12 cellular contexts compared by ENCODE assay signal in genomic region chr1:46288485-46289133, GRCh38. TPM values are rescaled to one million over a fixed set of nuclear protein-coding genes. Genes with fewer than 3 reads are reported as not detected.
DNase-seq lines count a peak whose midpoint lies in the region; ATAC-seq and TF ChIP-seq lines count a peak whose summit lies in the region.
"Had no signal": no experiment of that assay in that cellular context is flagged by ENCODE, and none has a peak within 500 bp of the region (broad histone marks: within the 10 kb centered on the region; RNA-seq: fewer than 3 reads in every experiment).

No MANE protein-coding gene starts in this region.

- intact Hi-C loops in A673 (cut with micrococcal nuclease; ENCODE audit: unreplicated experiment): no loop called here

- H3K9ac ChIP-seq in adipocyte (ENCODE audit: low read length): peak overlapping the region; percentile 24
- H3K9ac ChIP-seq: KMS-11 had no signal

- CTCF ChIA-PET in A673 (lab: Charles Lee): no interaction called here

- DNase-seq in A673 (ENCODE audit: low spot score): no peak
- peak; percentile 59 for DNase-seq in HCEC 1CT
- DNase-seq in adipocyte (ENCODE audit: low read depth): peak; percentile 64
- peak; percentile 75 for DNase-seq in hepatic stellate cell (ENCODE audit: low spot score)
- DNase-seq in WERI-Rb-1: no peak
- no peak for DNase-seq in hippocampal formation (lab: John Stamatoyannopoulos, UW)
- DNase-seq in NCI-H226: no peak
- DNase-seq: naive thymus-derived CD8-positive, alpha-beta T cell; stimulated activated CD4-positive, alpha-beta T cell treated with anti-CD3 and anti-CD28 coated beads, Interleukin-15, amount 100 ng/mL, for 24 hours; stimulated activated naive CD8-positive, alpha-beta T cell treated with anti-CD3 and anti-CD28 coated beads, Interleukin-15, amount 100 ng/mL, for 72 hours had no signal

- no peaks in the 10 kb centered on the region for H3K9me3 ChIP-seq in A673 (ENCODE audit: low read depth, low read length, poor library complexity, severe bottlenecking)
- no peaks in the 10 kb centered on the region for H3K9me3 ChIP-seq in adipocyte (ENCODE audit: control insufficient read depth, low read length)
- H3K9me3 ChIP-seq in WERI-Rb-1 (ENCODE audit: severe bottlenecking): no peaks in the 10 kb centered on the region

- peak overlapping the region; percentile 58 for H3K27ac ChIP-seq in A673 (ENCODE audit: low read depth, low read length, poor library complexity, severe bottlenecking)
- no peak overlapping the region for H3K27ac ChIP-seq in WERI-Rb-1
- H3K27ac ChIP-seq: KMS-11 had no signal

- peaks cover 18% of the 10 kb centered on the region for H3K4me1 ChIP-seq in A673 (ENCODE audit: insufficient read depth, low read length, poor library complexity, severe bottlenecking)
- peaks cover 34% of the 10 kb centered on the region for H3K4me1 ChIP-seq in adipocyte (ENCODE audit: control insufficient read depth, insufficient read depth, low read length)

- no peak for TF ChIP-seq CTCF in A673 (conservative IDR thresholded peaks at IDR 0.05; ENCODE audit: low read depth, low read length)
- no peak for TF ChIP-seq CTCF in WERI-Rb-1 (IDR thresholded peaks at IDR 0.05; ENCODE audit: low read depth, low read length)

- H3K36me3 ChIP-seq in A673 (ENCODE audit: insufficient read depth, low read length, poor library complexity, severe bottlenecking) (peaks cover 27% of the 10 kb centered on the region), adipocyte (ENCODE audit: control insufficient read depth, insufficient read depth, low read length, severe bottlenecking) (peaks cover 40% of the 10 kb centered on the region), WERI-Rb-1 (peaks cover 59% of the 10 kb centered on the region)

- TSS peak; percentile 14 for BruUV-seq in A673 (replicated peaks; lab: Mats Ljungman, UMichigan)

- POLR2A ChIA-PET in A673 (lab: Charles Lee; ENCODE audit: low non-redundant PET): no interaction called here

- H3K27me3 ChIP-seq in A673 (replicated peaks; ENCODE audit: insufficient read depth, low read depth, low read length, poor library complexity): no peaks in the 10 kb centered on the region
- no peaks in the 10 kb centered on the region for H3K27me3 ChIP-seq in adipocyte (replicated peaks; ENCODE audit: control insufficient read depth, insufficient read depth, low read length)
- no peaks in the 10 kb centered on the region for H3K27me3 ChIP-seq in WERI-Rb-1 (ENCODE audit: insufficient read depth, low read depth, severe bottlenecking)

- H3K4me3 ChIP-seq in A673 (ENCODE audit: low read depth, low read length, poor library complexity, severe bottlenecking) (no peak overlapping the region), adipocyte (ENCODE audit: low read length) (peak overlapping the region; percentile 2), WERI-Rb-1 (ENCODE audit: low read depth, low read length) (no peak overlapping the region)

- ATAC-seq in HG02759 (IDR thresholded peaks at IDR 0.05; ENCODE audit: unreplicated experiment): no peak
- ATAC-seq: naive thymus-derived CD8-positive, alpha-beta T cell; stimulated activated naive CD8-positive, alpha-beta T cell treated with anti-CD3 and anti-CD28 coated beads, Interleukin-15, amount 100 ng/mL, for 72 hours had no signal

RNA-seq across cellular contexts. Expression of gene LRRC41, which starts 14.8 kb away (rescaled TPM):
- total RNA-seq in A673 (2021): 78.9 and 79.1 TPM in 2 replicates

RNA-seq across cellular contexts. Expression of gene UQCRH, which starts 14.9 kb away (rescaled TPM):
- 527 and 567 TPM in 2 replicates for total RNA-seq in A673 (2021)

RNA-seq across cellular contexts. Expression of gene RAD54L, which starts 41.0 kb away (rescaled TPM):
- 49.0 and 50.7 TPM in 2 replicates for total RNA-seq in A673 (2021)

RNA-seq across cellular contexts. Expression of gene NSUN4, which starts 52.0 kb away (rescaled TPM):
- 30.7 and 31.7 TPM in 2 replicates for total RNA-seq in A673 (2021)

Comparison
In these comparisons a context has a peak if more than half of its experiments do, and no peak if none do; other contexts are left out.
1. DNase-seq: peak in HCEC 1CT (single experiment), adipocyte (single experiment) and hepatic stellate cell (single experiment); none in A673 (single experiment), WERI-Rb-1 (single experiment), hippocampal formation (0 of 2) and NCI-H226 (single experiment).